Comparison of ENCODE assay signal across 10 cellular contexts in genomic region chr1:45557422-45557944, GRCh38. TPM values are rescaled to one million over a fixed set of nuclear protein-coding genes. Genes with fewer than 3 reads are reported as not detected.
A peak's percentile ranks its signal among the peaks of the same experiment; 100 is the strongest.
DNase-seq lines count a peak whose midpoint lies in the region; ATAC-seq and TF ChIP-seq lines count a peak whose summit lies in the region.
"Had no signal": no experiment of that assay in that cellular context is flagged by ENCODE, and none has a peak within 500 bp of the region (broad histone marks: within the 10 kb centered on the region; RNA-seq: fewer than 3 reads in every experiment).

No MANE protein-coding gene starts in this region.

- H3K4me3 ChIP-seq in SJCRH30 (no peak overlapping the region), thyroid gland (replicated peaks in 1 of 3) (no peak overlapping the region), PC-3 (ENCODE audit: low read length) (no peak overlapping the region)
- H3K4me3 ChIP-seq: tibial nerve had no signal

- H3K27ac ChIP-seq in SJCRH30 (peak overlapping the region; percentile 2; the same call in 1 of the 2 replicates), thyroid gland (peak overlapping the region in 2 of 3 donors; percentile 11 to 28), PC-3 (ENCODE audit: low read length) (no peak overlapping the region)
- H3K27ac ChIP-seq: tibial nerve had no signal

- no peak for ATAC-seq in activated naive CD8-positive, alpha-beta T cell treated with anti-CD3 and anti-CD28 coated beads, Interleukin-2, amount 10 ng/mL, durations not matched to agents 7 days and 5 days (ENCODE audit: low read depth)
- no peak for ATAC-seq in activated naive CD8-positive, alpha-beta T cell treated with anti-CD3 and anti-CD28 coated beads, Interleukin-2, amount 50 U/mL, for 24 hours
- no peak for ATAC-seq in GM18870 (IDR thresholded peaks at IDR 0.05; ENCODE audit: unreplicated experiment)
- no peak for ATAC-seq in PC-3

- BruUV-seq in PC-3 (replicated peaks; lab: Mats Ljungman, UMichigan) = no TSS peak

- peaks cover 45% of the 10 kb centered on the region for H3K79me2 ChIP-seq in PC-3 (ENCODE audit: low read length)

- H2AFZ ChIP-seq in PC-3 (ENCODE audit: low read length) = no peak overlapping the region

- intact Hi-C loops in thyroid gland (cut with DNase I) (no loop called here), PC-3 (cut with micrococcal nuclease) (no loop called here)

- H3K4me1 ChIP-seq in SJCRH30 (peaks cover 11% of the 10 kb centered on the region), thyroid gland (peaks cover 5 to 9% of the 10 kb centered on the region in 2 donors), PC-3 (ENCODE audit: insufficient read depth, low read length) (peaks cover 2% of the 10 kb centered on the region)

- H3F3A ChIP-seq in PC-3 (ENCODE audit: low read length, unreplicated experiment) = no peaks in the 10 kb centered on the region

- 30 to 59% methylated on average over 3 of the region's 3 CpGs for WGBS in thyroid gland, 2 donors

- no peak for TF ChIP-seq CTCF in thyroid gland (IDR thresholded peaks at IDR 0.05)
- TF ChIP-seq CTCF in PC-3 (conservative IDR thresholded peaks at IDR 0.05; ENCODE audit: low read depth, low read length) = no peak

- H3K36me3 ChIP-seq in SJCRH30 (peaks cover 37% of the 10 kb centered on the region), thyroid gland (peaks cover 5 to 7% of the 10 kb centered on the region in 2 donors), PC-3 (ENCODE audit: low read depth, low read length) (peaks cover 20% of the 10 kb centered on the region; the same call in 1 of the 2 replicates)

- H3K36me3 Mint-ChIP-seq in activated naive CD8-positive, alpha-beta T cell treated with anti-CD3 and anti-CD28 coated beads, Interleukin-2, amount 10 ng/mL, durations not matched to agents 7 days and 5 days = peaks cover 30% of the 10 kb centered on the region
- peaks cover 35% of the 10 kb centered on the region for H3K36me3 Mint-ChIP-seq in activated naive CD8-positive, alpha-beta T cell treated with anti-CD3 and anti-CD28 coated beads, Interleukin-2, amount 50 U/mL, for 24 hours (ENCODE audit: low read depth)

- DNase-seq in activated naive CD8-positive, alpha-beta T cell treated with anti-CD3 and anti-CD28 coated beads, Interleukin-2, amount 10 ng/mL, durations not matched to agents 7 days and 5 days = no peak
- no peak for DNase-seq in activated naive CD8-positive, alpha-beta T cell treated with anti-CD3 and anti-CD28 coated beads, Interleukin-2, amount 50 U/mL, for 24 hours
- DNase-seq in SJCRH30 (peak; percentile 72 to 89), glomerular visceral epithelial cell (ENCODE audit: extremely low spot score) (peak; percentile 50), thyroid gland (peak; percentile 43 to 44), GM19238 (ENCODE audit: insufficient read length, low spot score) (no peak), PC-3 (no peak)
- DNase-seq: effector CD8-positive, alpha-beta T cell had no signal

- H3K27me3 ChIP-seq in SJCRH30 (no peaks in the 10 kb centered on the region), thyroid gland (no peaks in the 10 kb centered on the region), PC-3 (ENCODE audit: low read length) (no peaks in the 10 kb centered on the region)
- H3K27me3 ChIP-seq: tibial nerve had no signal

- POLR2A ChIA-PET in activated naive CD8-positive, alpha-beta T cell treated with anti-CD3 and anti-CD28 coated beads, Interleukin-2, amount 10 ng/mL, durations not matched to agents 7 days and 5 days (lab: Charles Lee) = interaction anchor here (0.7 to 1.6 kb wide), 3 partner anchors 11 to 264 kb away, joined by 3 to 12 read pairs (median 6); partner anchors contain the start of gene PRDX1
- POLR2A ChIA-PET in PC-3 (lab: Charles Lee; ENCODE audit: unreplicated experiment) = interaction anchor here (0.8 kb wide), 1 partner anchor 39 kb away, joined by 13 read pairs; no protein-coding TSS in a partner anchor

- CTCF ChIA-PET in PC-3 (lab: Charles Lee) = no interaction called here

- no peaks in the 10 kb centered on the region for H3K9me2 ChIP-seq in PC-3 (replicated peaks; ENCODE audit: low read length)

- H3K9ac ChIP-seq in PC-3 (ENCODE audit: low read length) = no peak overlapping the region

- peaks cover 15% of the 10 kb centered on the region for H3K4me1 Mint-ChIP-seq in activated naive CD8-positive, alpha-beta T cell treated with anti-CD3 and anti-CD28 coated beads, Interleukin-2, amount 10 ng/mL, durations not matched to agents 7 days and 5 days
- peaks cover 26% of the 10 kb centered on the region for H3K4me1 Mint-ChIP-seq in activated naive CD8-positive, alpha-beta T cell treated with anti-CD3 and anti-CD28 coated beads, Interleukin-2, amount 50 U/mL, for 24 hours

- no peaks in the 10 kb centered on the region for H3K27me3 Mint-ChIP-seq in activated naive CD8-positive, alpha-beta T cell treated with anti-CD3 and anti-CD28 coated beads, Interleukin-2, amount 10 ng/mL, durations not matched to agents 7 days and 5 days
- H3K27me3 Mint-ChIP-seq in activated naive CD8-positive, alpha-beta T cell treated with anti-CD3 and anti-CD28 coated beads, Interleukin-2, amount 50 U/mL, for 24 hours = no peaks in the 10 kb centered on the region

- H3K9me3 ChIP-seq in SJCRH30 (replicated peaks) (no peaks in the 10 kb centered on the region), thyroid gland (no peaks in the 10 kb centered on the region), PC-3 (ENCODE audit: low read length) (no peaks in the 10 kb centered on the region)
- H3K9me3 ChIP-seq: tibial nerve had no signal

- no peak for TF ChIP-seq POLR2A in thyroid gland (IDR thresholded peaks at IDR 0.05)

- no peak overlapping the region for H3K4me2 ChIP-seq in PC-3 (ENCODE audit: low read length)

- no peaks in the 10 kb centered on the region for H3K9me3 Mint-ChIP-seq in activated naive CD8-positive, alpha-beta T cell treated with anti-CD3 and anti-CD28 coated beads, Interleukin-2, amount 10 ng/mL, durations not matched to agents 7 days and 5 days
- H3K9me3 Mint-ChIP-seq in activated naive CD8-positive, alpha-beta T cell treated with anti-CD3 and anti-CD28 coated beads, Interleukin-2, amount 50 U/mL, for 24 hours = no peaks in the 10 kb centered on the region

- H4K20me1 ChIP-seq in PC-3 (ENCODE audit: low read length) = no peaks in the 10 kb centered on the region

- H3K4me3 Mint-ChIP-seq in activated naive CD8-positive, alpha-beta T cell treated with anti-CD3 and anti-CD28 coated beads, Interleukin-2, amount 10 ng/mL, durations not matched to agents 7 days and 5 days = no peak overlapping the region
- H3K4me3 Mint-ChIP-seq in activated naive CD8-positive, alpha-beta T cell treated with anti-CD3 and anti-CD28 coated beads, Interleukin-2, amount 50 U/mL, for 24 hours = no peak overlapping the region

- peak overlapping the region; percentile 40 for H3K27ac Mint-ChIP-seq in activated naive CD8-positive, alpha-beta T cell treated with anti-CD3 and anti-CD28 coated beads, Interleukin-2, amount 10 ng/mL, durations not matched to agents 7 days and 5 days
- no peak overlapping the region for H3K27ac Mint-ChIP-seq in activated naive CD8-positive, alpha-beta T cell treated with anti-CD3 and anti-CD28 coated beads, Interleukin-2, amount 50 U/mL, for 24 hours

RNA-seq across cellular contexts. Expression of gene AKR1A1, which starts 6.9 kb away (rescaled TPM):
- total RNA-seq in activated naive CD8-positive, alpha-beta T cell treated with anti-CD3 and anti-CD28 coated beads, Interleukin-2, amount 10 ng/mL, durations not matched to agents 7 days and 5 days = 100 to 1,000 TPM; 102 to 116 TPM
- total RNA-seq in SJCRH30 (2014; rRNA removed; shearing (Covaris generic)) = 60.6 and 64.6 TPM in 2 replicates
- total RNA-seq in thyroid gland (100 to 1,000 TPM in 3 of 4 donors, 10 to 100 TPM in 1; 67.5 to 143 (median 127) TPM), PC-3 (2014; rRNA removed) (86.1 and 94.9 TPM in 2 replicates)

RNA-seq across cellular contexts. Expression of gene NASP, which starts 26.4 kb away (rescaled TPM):
- total RNA-seq in activated naive CD8-positive, alpha-beta T cell treated with anti-CD3 and anti-CD28 coated beads, Interleukin-2, amount 10 ng/mL, durations not matched to agents 7 days and 5 days = 100 to 1,000 TPM; 184 to 188 TPM
- total RNA-seq in SJCRH30 (2014; rRNA removed; shearing (Covaris generic)) = 365 and 437 TPM in 2 replicates
- total RNA-seq in thyroid gland (10 to 100 TPM; 45.8 to 98.3 (median 75.1) TPM), PC-3 (2014; rRNA removed) (119 and 122 TPM in 2 replicates)

RNA-seq across cellular contexts. Expression of gene PRDX1, which starts 35.8 kb away (rescaled TPM):
- 100 to 1,000 TPM; 159 to 180 TPM for total RNA-seq in activated naive CD8-positive, alpha-beta T cell treated with anti-CD3 and anti-CD28 coated beads, Interleukin-2, amount 10 ng/mL, durations not matched to agents 7 days and 5 days
- 821 and 837 TPM in 2 replicates for total RNA-seq in SJCRH30 (2014; rRNA removed; shearing (Covaris generic))
- total RNA-seq in thyroid gland = 1,000 to 10,000 TPM in 2 of 4 donors, 100 to 1,000 TPM in 2; 872 to 1,202 (median 1,015) TPM
- 749 and 967 TPM in 2 replicates for total RNA-seq in PC-3 (2014; rRNA removed)

RNA-seq across cellular contexts. Expression of gene MMACHC, which starts 57.4 kb away (rescaled TPM):
- total RNA-seq in activated naive CD8-positive, alpha-beta T cell treated with anti-CD3 and anti-CD28 coated beads, Interleukin-2, amount 10 ng/mL, durations not matched to agents 7 days and 5 days = 1 to 10 TPM; 4.9 to 8.3 TPM
- 9.9 and 10.9 TPM in 2 replicates for total RNA-seq in SJCRH30 (2014; rRNA removed; shearing (Covaris generic))
- total RNA-seq in thyroid gland (1 to 10 TPM; 1.3 to 5.9 (median 5.0) TPM), PC-3 (2014; rRNA removed) (6.6 and 9.2 TPM in 2 replicates)

RNA-seq across cellular contexts. Expression of gene CCDC163, which starts 57.6 kb away (rescaled TPM):
- 10 to 100 TPM; 10.3 to 13.0 TPM for total RNA-seq in activated naive CD8-positive, alpha-beta T cell treated with anti-CD3 and anti-CD28 coated beads, Interleukin-2, amount 10 ng/mL, durations not matched to agents 7 days and 5 days
- total RNA-seq in SJCRH30 (2014; rRNA removed; shearing (Covaris generic)) = 1.8 and 2.3 TPM in 2 replicates
- total RNA-seq in thyroid gland (1 to 10 TPM in 2 of 4 donors, under 1 TPM in 2; 0.40 to 1.7 (median 1.0) TPM), PC-3 (2014; rRNA removed) (3.9 and 5.7 TPM in 2 replicates)

Comparison
In these comparisons a context has a peak if more than half of its experiments do, and no peak if none do; other contexts are left out.
1. DNase-seq: peak in SJCRH30 (2 of 2), glomerular visceral epithelial cell (single experiment) and thyroid gland (2 of 2); none in activated naive CD8-positive, alpha-beta T cell treated with anti-CD3 and anti-CD28 coated beads, Interleukin-2, amount 10 ng/mL, durations not matched to agents 7 days and 5 days (single experiment), activated naive CD8-positive, alpha-beta T cell treated with anti-CD3 and anti-CD28 coated beads, Interleukin-2, amount 50 U/mL, for 24 hours (single experiment), GM19238 (single experiment) and PC-3 (single experiment).